In genomic region chr10:81514811-81515210, GRCh38 we compare ENCODE assay signal across 8 cellular contexts.
"Had no signal": no experiment of that assay in that cellular context is flagged by ENCODE, and none has a peak within 500 bp of the region (broad histone marks: within the 10 kb centered on the region; RNA-seq: fewer than 3 reads in every experiment).

No MANE protein-coding gene starts in this region.

- DNase-seq: H7, HFFc6, IMR-90 had no signal

- ATAC-seq: GM23338, HCT116, K562 had no signal

- H3K9me3 ChIP-seq: HAP-1 had no signal

- H3K36me3 ChIP-seq: HAP-1 had no signal

- H3K4me3 ChIP-seq: GM23338, HAP-1, K562 had no signal

- H2AFZ ChIP-seq: GM23338 had no signal

- FAIRE-seq: HTR-8/SVneo, K562 had no signal

- H3K4me2 ChIP-seq: GM23338 had no signal

- H3K4me1 ChIP-seq: HAP-1 had no signal
